Comparison of ENCODE assay signal across 7 cellular contexts in genomic region chr15:81432179-81432578, GRCh38. TPM values are rescaled to one million over a fixed set of nuclear protein-coding genes. Genes with fewer than 3 reads are reported as not detected.
"Had no signal": no experiment of that assay in that cellular context is flagged by ENCODE, and none has a peak within 500 bp of the region (broad histone marks: within the 10 kb centered on the region; RNA-seq: fewer than 3 reads in every experiment).

No MANE protein-coding gene starts in this region.

- DNase-seq: H9, HCEC 1CT had no signal

- H2AFZ ChIP-seq: GM23338 had no signal

- H3K4me2 ChIP-seq: GM23338 had no signal

- ATAC-seq: GM23338 had no signal

- H3K4me3 ChIP-seq: GM23338 had no signal

- FAIRE-seq: H1, H54, HTR-8/SVneo had no signal

RNA-seq across cellular contexts. Expression of gene TMC3, which starts 58.2 kb away (rescaled TPM):
- total RNA-seq: GM23338, H1, H9, HT-29 had no signal
- polyA plus RNA-seq: H1 had no signal
